1 cellular context compared by ENCODE assay signal in genomic region chr12:42638011-42638410, GRCh38.
TF ChIP-seq lines count a peak whose summit lies in the region.

No MANE protein-coding gene starts in this region.

TF ChIP-seq in WTC11, 78 proteins besides CTCF, POLR2A, EP300 and RAD21 (continued from another document):
- TF ChIP-seq, protein P1, sequence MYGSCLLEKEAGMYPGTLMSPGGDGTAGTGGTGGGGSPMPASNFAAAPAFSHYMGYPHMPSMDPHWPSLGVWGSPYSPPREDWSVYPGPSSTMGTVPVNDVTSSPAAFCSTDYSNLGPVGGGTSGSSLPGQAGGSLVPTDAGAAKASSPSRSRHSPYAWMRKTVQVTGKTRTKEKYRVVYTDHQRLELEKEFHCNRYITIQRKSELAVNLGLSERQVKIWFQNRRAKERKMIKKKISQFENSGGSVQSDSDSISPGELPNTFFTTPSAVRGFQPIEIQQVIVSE (CRISPR knock-in tag; IDR thresholded peaks at IDR 0.05; ENCODE audit: borderline replicate concordance), result no peak
- TF ChIP-seq ESRRA (CRISPR knock-in tag; IDR thresholded peaks at IDR 0.05; ENCODE audit: borderline replicate concordance) (no peak), E2F5 (CRISPR knock-in tag; IDR thresholded peaks at IDR 0.05) (no peak), ATF3 (CRISPR knock-in tag; conservative IDR thresholded peaks at IDR 0.05) (no peak), CREB1 (CRISPR knock-in tag; IDR thresholded peaks at IDR 0.05) (no peak), TP53 (CRISPR knock-in tag; IDR thresholded peaks at IDR 0.05) (no peak), HMGA2 (CRISPR knock-in tag; IDR thresholded peaks at IDR 0.05) (no peak), OVOL2 (CRISPR knock-in tag; IDR thresholded peaks at IDR 0.05; ENCODE audit: borderline replicate concordance) (no peak), JAZF1 (CRISPR knock-in tag; IDR thresholded peaks at IDR 0.05) (no peak)
